In the genomic region with DNA sequence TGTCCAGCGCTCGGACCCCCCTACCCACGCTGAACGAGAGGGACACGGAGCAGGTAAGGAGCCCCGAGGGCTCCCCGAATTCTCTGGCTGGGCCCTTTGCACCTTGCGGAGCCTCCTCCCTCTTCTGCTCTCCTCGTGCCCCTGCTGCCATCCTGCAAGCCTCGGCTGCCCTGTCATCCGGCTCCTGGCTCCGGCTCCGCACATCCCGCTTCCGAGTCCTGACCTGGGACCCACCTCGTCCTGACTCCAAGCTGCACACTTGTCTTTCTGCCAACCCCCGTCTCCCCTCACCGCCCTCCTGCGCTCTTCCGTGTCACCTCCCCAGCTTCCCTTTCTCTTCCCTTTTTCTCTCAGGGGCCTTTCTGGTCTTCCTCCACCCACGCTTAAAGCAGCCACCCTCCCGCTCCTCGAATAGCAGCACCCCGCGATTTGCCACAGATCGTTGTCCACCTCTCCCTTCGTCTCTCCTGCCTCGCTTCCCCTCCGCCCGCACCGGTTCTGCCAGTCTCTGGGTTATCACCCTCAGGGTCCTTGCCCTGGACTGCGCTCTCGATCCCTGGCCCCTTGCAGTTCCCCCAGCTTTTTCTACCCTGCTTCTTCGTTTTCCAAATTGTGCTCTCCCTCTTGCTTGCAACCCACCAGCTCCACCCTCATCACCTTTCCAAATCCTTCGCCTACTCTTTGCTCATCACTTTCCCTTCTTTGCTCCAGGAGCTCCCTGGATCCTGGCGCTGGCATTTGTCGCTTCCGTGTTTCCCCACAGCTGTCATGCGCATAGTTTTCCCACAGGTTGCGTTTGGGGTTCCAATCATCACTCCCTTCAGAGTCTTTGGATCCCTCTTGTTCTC, we compare ENCODE assay signal across 8 cellular contexts. TPM values are rescaled to one million over a fixed set of nuclear protein-coding genes. Genes with fewer than 3 reads are reported as not detected.
A peak's percentile ranks its signal among the peaks of the same experiment; 100 is the strongest.
DNase-seq lines count a peak whose midpoint lies in the region; ATAC-seq and TF ChIP-seq lines count a peak whose summit lies in the region.

No MANE protein-coding gene starts in this region.

- peaks cover 8% of the 10 kb centered on the region for H3K36me3 Mint-ChIP-seq in activated naive CD4-positive, alpha-beta T cell treated with anti-CD3 and anti-CD28 coated beads, Interleukin-2, amount 50 U/mL, for 24 hours

- H3K9me3 ChIP-seq in right atrium auricular region: no peaks in the 10 kb centered on the region
- H3K9me3 ChIP-seq in gastrocnemius medialis: no peaks in the 10 kb centered on the region

- peak overlapping the region; percentile 92 for H3K27ac Mint-ChIP-seq in activated naive CD4-positive, alpha-beta T cell treated with anti-CD3 and anti-CD28 coated beads, Interleukin-2, amount 50 U/mL, for 24 hours

- H3K4me3 Mint-ChIP-seq in activated naive CD4-positive, alpha-beta T cell treated with anti-CD3 and anti-CD28 coated beads, Interleukin-2, amount 50 U/mL, for 24 hours: peak overlapping the region; percentile 87

- H3K27me3 ChIP-seq in right atrium auricular region (no peaks in the 10 kb centered on the region), gastrocnemius medialis (no peaks in the 10 kb centered on the region)

- H3K9me3 Mint-ChIP-seq in activated naive CD4-positive, alpha-beta T cell treated with anti-CD3 and anti-CD28 coated beads, Interleukin-2, amount 50 U/mL, for 24 hours: no peaks in the 10 kb centered on the region

- in situ Hi-C loops in gastrocnemius medialis (cut with MboI; ENCODE audit: low sequenced_read_pairs in 4 of 4): loop anchor here (5.0 to 25.0 kb wide), 4 partner anchors 105 to 323 kb away; a partner anchor contains a TSS

- peaks cover 5% of the 10 kb centered on the region for H3K36me3 ChIP-seq in right atrium auricular region
- H3K36me3 ChIP-seq in gastrocnemius medialis: no peaks in the 10 kb centered on the region

- peaks cover 0 to 58% of the 10 kb centered on the region in 2 donors for H3K4me1 ChIP-seq in right atrium auricular region
- peaks cover 35 to 40% of the 10 kb centered on the region in 2 donors for H3K4me1 ChIP-seq in gastrocnemius medialis

- peak overlapping the region; percentile 86 to 90 for H3K27ac ChIP-seq in right atrium auricular region
- H3K27ac ChIP-seq in gastrocnemius medialis: peak overlapping the region; percentile 82 to 94 (median 84)

- peaks cover 67% of the 10 kb centered on the region for H3K4me1 Mint-ChIP-seq in activated naive CD4-positive, alpha-beta T cell treated with anti-CD3 and anti-CD28 coated beads, Interleukin-2, amount 50 U/mL, for 24 hours

- H3K4me3 ChIP-seq in right atrium auricular region (peak overlapping the region; percentile 87 to 94), gastrocnemius medialis (peak overlapping the region; percentile 78 to 99 (median 86))

- TF ChIP-seq CTCF in right atrium auricular region (IDR thresholded peaks at IDR 0.05) (no peak), gastrocnemius medialis (IDR thresholded peaks at IDR 0.05 in 4 of 5, conservative IDR thresholded peaks at IDR 0.05 in 1 of 5) (no peak)

- DNase-seq in AML-193 (lab: John Stamatoyannopoulos, UW): peak; percentile 43 to 57
- peak; percentile 65 for DNase-seq in NCI-H69 (lab: John Stamatoyannopoulos, UW)
- DNase-seq in right atrium auricular region (ENCODE audit: low spot score): no peak
- DNase-seq in gastrocnemius medialis: peak in 1 of 2 donors; percentile 31
- DNase-seq in cortex of kidney (lab: John Stamatoyannopoulos, UW): no peak

- intact Hi-C loops in gastrocnemius medialis (cut with DNase I; ENCODE audit: low total_unique reads): no loop called here

- no peaks in the 10 kb centered on the region for H3K27me3 Mint-ChIP-seq in activated naive CD4-positive, alpha-beta T cell treated with anti-CD3 and anti-CD28 coated beads, Interleukin-2, amount 50 U/mL, for 24 hours

- ATAC-seq in GM18907 (IDR thresholded peaks at IDR 0.05; ENCODE audit: unreplicated experiment) (peak; percentile 1), gastrocnemius medialis (peak; percentile 4 to 6), GM21619 (IDR thresholded peaks at IDR 0.05; ENCODE audit: unreplicated experiment) (no peak)

- no peak for TF ChIP-seq POLR2A in gastrocnemius medialis (IDR thresholded peaks at IDR 0.05)

RNA-seq across cellular contexts. Expression of a gene that starts 0.8 kb away (rescaled TPM):
- total RNA-seq in right atrium auricular region: 10 to 100 TPM; 29.3 to 31.5 TPM
- 10 to 100 TPM; 17.8 to 37.2 (median 30.3) TPM for total RNA-seq in gastrocnemius medialis

RNA-seq across cellular contexts. Expression of a gene that starts 26.5 kb away (rescaled TPM):
- 10 to 100 TPM in 1 of 2 donors, 1 to 10 TPM in 1; 7.0 to 12.1 TPM for total RNA-seq in right atrium auricular region
- total RNA-seq in gastrocnemius medialis: 1 to 10 TPM; 2.7 to 6.3 (median 3.5) TPM

Comparison
In these comparisons a context has a peak if more than half of its experiments do, and no peak if none do; other contexts are left out.
1. DNase-seq: peak in AML-193 (2 of 2) and NCI-H69 (single experiment); none in right atrium auricular region (single experiment) and cortex of kidney (single experiment).